Comparison of ENCODE assay signal across 28 cellular contexts in the genomic region with DNA sequence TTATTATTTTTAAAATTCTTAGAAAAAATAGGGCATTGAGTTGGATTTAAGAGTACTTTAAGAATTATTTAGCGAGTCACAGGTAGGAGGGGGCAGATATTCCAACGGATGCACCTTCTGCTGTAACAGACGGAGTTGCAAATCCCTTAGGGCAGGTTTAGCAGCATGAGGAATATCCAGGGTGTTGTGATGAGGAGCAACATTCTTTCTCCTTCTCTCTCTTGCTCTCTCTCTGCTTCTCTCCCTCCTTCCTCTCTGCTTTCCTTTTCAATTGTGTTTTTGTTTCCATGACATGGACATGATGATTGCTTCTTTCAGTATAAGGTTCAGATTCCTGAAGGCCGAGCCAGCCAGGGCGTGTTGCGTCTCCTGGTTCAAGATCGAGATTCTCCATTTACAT. TPM values are rescaled to one million over a fixed set of nuclear protein-coding genes. Genes with fewer than 3 reads are reported as not detected.
"Had no signal": no experiment of that assay in that cellular context is flagged by ENCODE, and none has a peak within 500 bp of the region (broad histone marks: within the 10 kb centered on the region; RNA-seq: fewer than 3 reads in every experiment).

No MANE protein-coding gene starts in this region.

- H3K4me1 Mint-ChIP-seq: activated CD4-positive, alpha-beta memory T cell treated with anti-CD3 and anti-CD28 coated beads, Interleukin-2, amount 10 ng/mL, durations not matched to agents 7 days and 5 days; activated CD4-positive, alpha-beta T cell treated with anti-CD3 and anti-CD28 coated beads, Interleukin-2, amount 10 ng/mL, durations not matched to agents 24 days and 14 days; activated naive CD4-positive, alpha-beta T cell treated with anti-CD3 and anti-CD28 coated beads, Interleukin-2, amount 50 U/mL, for 24 hours; T-helper 17 cell had no signal

- H3K36me3 Mint-ChIP-seq: brain, mesothelial cell of epicardium, natural killer cell had no signal

- H3K27ac ChIP-seq: esophagus squamous epithelium, left lung, sigmoid colon, thoracic aorta, upper lobe of left lung had no signal

- H3K27me3 ChIP-seq: esophagus squamous epithelium, left lung, sigmoid colon, upper lobe of left lung had no signal

- H3K27me3 Mint-ChIP-seq: activated CD4-positive, alpha-beta memory T cell treated with anti-CD3 and anti-CD28 coated beads, Interleukin-2, amount 10 ng/mL, durations not matched to agents 7 days and 5 days; activated CD4-positive, alpha-beta T cell treated with anti-CD3 and anti-CD28 coated beads, Interleukin-2, amount 10 ng/mL, durations not matched to agents 24 days and 14 days; activated naive CD4-positive, alpha-beta T cell treated with anti-CD3 and anti-CD28 coated beads, Interleukin-2, amount 50 U/mL, for 24 hours; T-helper 17 cell had no signal

- H3K36me3 ChIP-seq: esophagus squamous epithelium, left lung, sigmoid colon, thoracic aorta, upper lobe of left lung had no signal

- DNase-seq: activated CD4-positive, alpha-beta memory T cell treated with anti-CD3 and anti-CD28 coated beads, Interleukin-2, amount 10 ng/mL, durations not matched to agents 7 days and 5 days; activated CD4-positive, alpha-beta T cell treated with anti-CD3 and anti-CD28 coated beads, Interleukin-2, amount 10 ng/mL, durations not matched to agents 24 days and 14 days; activated effector memory CD4-positive, alpha-beta T cell treated with anti-CD3 and anti-CD28 coated beads, Interleukin-2, amount 50 U/mL, for 16 hours; anterior cingulate cortex; central memory CD4-positive, alpha-beta T cell; dermis blood vessel endothelial cell; effector CD8-positive, alpha-beta T cell; esophagus squamous epithelium; immature natural killer cell; kidney glomerular epithelial cell; left lung; natural killer cell; retina; sigmoid colon; stimulated activated CD4-positive, alpha-beta T cell treated with anti-CD3 and anti-CD28 coated beads, Interleukin-2, amount 100 ng/mL, for 48 hours; stimulated activated CD8-positive, alpha-beta memory T cell treated with anti-CD3 and anti-CD28 coated beads, Interleukin-4, amount 100 ng/mL, for 48 hours; stimulated activated naive CD4-positive, alpha-beta T cell; SW 1271; T-helper 17 cell; upper lobe of left lung had no signal

- ATAC-seq: activated CD4-positive, CD25-positive, alpha-beta regulatory T cell treated with anti-CD3 and anti-CD28 coated beads, Interleukin-2, amount 50 U/mL, for 24 hours; left lung; natural killer cell; T-helper 17 cell had no signal

- H3K27ac Mint-ChIP-seq: activated CD4-positive, alpha-beta memory T cell treated with anti-CD3 and anti-CD28 coated beads, Interleukin-2, amount 10 ng/mL, durations not matched to agents 7 days and 5 days; activated CD4-positive, alpha-beta T cell treated with anti-CD3 and anti-CD28 coated beads, Interleukin-2, amount 10 ng/mL, durations not matched to agents 24 days and 14 days; activated naive CD4-positive, alpha-beta T cell treated with anti-CD3 and anti-CD28 coated beads, Interleukin-2, amount 50 U/mL, for 24 hours; brain; mesothelial cell of epicardium; natural killer cell; progenitor cell of endocrine pancreas; T-helper 17 cell had no signal

- H3K4me1 ChIP-seq: esophagus squamous epithelium, sigmoid colon had no signal

- H3K4me3 Mint-ChIP-seq: activated CD4-positive, alpha-beta memory T cell treated with anti-CD3 and anti-CD28 coated beads, Interleukin-2, amount 10 ng/mL, durations not matched to agents 7 days and 5 days; activated CD4-positive, alpha-beta T cell treated with anti-CD3 and anti-CD28 coated beads, Interleukin-2, amount 10 ng/mL, durations not matched to agents 24 days and 14 days; activated naive CD4-positive, alpha-beta T cell treated with anti-CD3 and anti-CD28 coated beads, Interleukin-2, amount 50 U/mL, for 24 hours; brain; immature natural killer cell; mesothelial cell of epicardium; natural killer cell; T-helper 17 cell had no signal

- H3K4me3 ChIP-seq: esophagus squamous epithelium, left lung, lung, sigmoid colon, smooth muscle cell, thoracic aorta, upper lobe of left lung had no signal

- H3K4me2 ChIP-seq: smooth muscle cell had no signal

- H3K9me3 ChIP-seq: esophagus squamous epithelium, left lung, sigmoid colon, thoracic aorta, upper lobe of left lung had no signal

- H3K9me3 Mint-ChIP-seq: activated CD4-positive, alpha-beta memory T cell treated with anti-CD3 and anti-CD28 coated beads, Interleukin-2, amount 10 ng/mL, durations not matched to agents 7 days and 5 days; activated CD4-positive, alpha-beta T cell treated with anti-CD3 and anti-CD28 coated beads, Interleukin-2, amount 10 ng/mL, durations not matched to agents 24 days and 14 days; activated naive CD4-positive, alpha-beta T cell treated with anti-CD3 and anti-CD28 coated beads, Interleukin-2, amount 50 U/mL, for 24 hours; immature natural killer cell; mesothelial cell of epicardium; natural killer cell had no signal

RNA-seq across cellular contexts. Expression of gene CDH26, which starts 28.9 kb away (rescaled TPM):
- polyA plus RNA-seq: immature natural killer cell had no signal
